8 cellular contexts compared by ENCODE assay signal in genomic region chr19:32693151-32694108, GRCh38. TPM values are rescaled to one million over a fixed set of nuclear protein-coding genes. Genes with fewer than 3 reads are reported as not detected.
DNase-seq lines count a peak whose midpoint lies in the region; ATAC-seq and TF ChIP-seq lines count a peak whose summit lies in the region.
"Not testable (repeated sequence)": the region's sequence is repeated elsewhere in the genome, so short reads cannot be mapped to it uniquely, and the experiment has no call there.

No MANE protein-coding gene starts in this region.

- H3K36me3 Mint-ChIP-seq in dendritic cell treated with granulocyte-macrophage colony-stimulating factor and Interleukin-4, amounts not matched to agents 40 ng/mL and 50 ng/mL, for 4 days (ENCODE audit: low read depth), result peaks cover 37% of the 10 kb centered on the region

- peak overlapping the region; percentile 94 for H3K27ac Mint-ChIP-seq in dendritic cell treated with granulocyte-macrophage colony-stimulating factor and Interleukin-4, amounts not matched to agents 40 ng/mL and 50 ng/mL, for 4 days

- not testable (repeated sequence) for H3K27ac ChIP-seq in SJCRH30
- H3K27ac ChIP-seq in gastrocnemius medialis, result peak overlapping the region; percentile 69 to 92 (median 83)
- peak overlapping the region in 1 of 4 donors; percentile 79 for H3K27ac ChIP-seq in tibial nerve

- not testable (repeated sequence) for H3K4me1 ChIP-seq in SJCRH30
- peaks cover 46 to 50% of the 10 kb centered on the region in 2 donors for H3K4me1 ChIP-seq in gastrocnemius medialis
- peaks cover 0 to 47% (median 7%) of the 10 kb centered on the region in 4 donors for H3K4me1 ChIP-seq in tibial nerve

- H3K27me3 Mint-ChIP-seq in dendritic cell treated with granulocyte-macrophage colony-stimulating factor and Interleukin-4, amounts not matched to agents 40 ng/mL and 50 ng/mL, for 4 days, result not testable (repeated sequence)

- peaks cover 76% of the 10 kb centered on the region for H3K4me1 Mint-ChIP-seq in dendritic cell treated with granulocyte-macrophage colony-stimulating factor and Interleukin-4, amounts not matched to agents 40 ng/mL and 50 ng/mL, for 4 days (ENCODE audit: low read depth)

- TF ChIP-seq POLR2A in gastrocnemius medialis (IDR thresholded peaks at IDR 0.05); tibial nerve (IDR thresholded peaks at IDR 0.05): not testable (repeated sequence)

- H3K4me3 ChIP-seq in SJCRH30 (peak overlapping the region; percentile 68), gastrocnemius medialis (peak overlapping the region; percentile 64 to 78 (median 66)), tibial nerve (peak overlapping the region; percentile 76 to 91 (median 79))

- not testable (repeated sequence) for H3K9me3 ChIP-seq in SJCRH30 (replicated peaks); gastrocnemius medialis; tibial nerve

- intact Hi-C loops in dendritic cell treated with granulocyte-macrophage colony-stimulating factor and Interleukin-4, amounts not matched to agents 40 ng/mL and 50 ng/mL, for 4 days (cut with micrococcal nuclease), result loop anchor here (5.0 to 10.0 kb wide), 2 partner anchors 96 to 281 kb away; partner anchors contain the start of genes CEP89 and FAAP24
- intact Hi-C loops in gastrocnemius medialis (cut with DNase I; ENCODE audit: low total_unique reads), result loop anchor here (5.0 kb wide), 3 partner anchors 41 to 111 kb away; partner anchors contain the start of gene PDCD5

- H3K27me3 ChIP-seq in SJCRH30, gastrocnemius medialis, tibial nerve: not testable (repeated sequence)

- ATAC-seq in gastrocnemius medialis, result not testable (repeated sequence)

- DNase-seq in COLO668 (lab: John Stamatoyannopoulos, UW; ENCODE audit: unreplicated experiment) (peak; percentile 10), KG1 (lab: John Stamatoyannopoulos, UW) (peak; percentile 66), SJCRH30 (peak; percentile 30 to 38), kidney tubule cell (ENCODE audit: low spot score) (peak; percentile 18)
- peak; percentile 44 for DNase-seq in activated T-cell treated with anti-CD3 and anti-CD28 coated beads, Interleukin-2, amount 50 U/mL, for 1 hour
- DNase-seq in gastrocnemius medialis; tibial nerve (ENCODE audit: low spot score in 2 of 2): not testable (repeated sequence)

- in situ Hi-C loops in gastrocnemius medialis (cut with MboI; ENCODE audit: low sequenced_read_pairs in 4 of 4), result loop anchor here in 1 of 4 donors (10.0 to 25.0 kb wide), 2 partner anchors 109 to 331 kb away; partner anchors contain the start of gene PDCD5

- not testable (repeated sequence) for TF ChIP-seq EP300 in tibial nerve (IDR thresholded peaks at IDR 0.05)

- 84 to 92% methylated on average over 20 of the region's 20 CpGs for WGBS in tibial nerve, 2 donors

- H3K4me3 Mint-ChIP-seq in dendritic cell treated with granulocyte-macrophage colony-stimulating factor and Interleukin-4, amounts not matched to agents 40 ng/mL and 50 ng/mL, for 4 days, result peak overlapping the region; percentile 86

- TF ChIP-seq CTCF in gastrocnemius medialis (IDR thresholded peaks at IDR 0.05 in 4 of 5, conservative IDR thresholded peaks at IDR 0.05 in 1 of 5); tibial nerve (IDR thresholded peaks at IDR 0.05): not testable (repeated sequence)

- H3K36me3 ChIP-seq in SJCRH30 (peaks cover 15% of the 10 kb centered on the region), tibial nerve (peaks cover 0 to 28% (median 0%) of the 10 kb centered on the region in 3 donors)
- not testable (repeated sequence) for H3K36me3 ChIP-seq in gastrocnemius medialis

- H3K9me3 Mint-ChIP-seq in dendritic cell treated with granulocyte-macrophage colony-stimulating factor and Interleukin-4, amounts not matched to agents 40 ng/mL and 50 ng/mL, for 4 days, result not testable (repeated sequence)

RNA-seq across cellular contexts. Expression of gene NUDT19, which starts 1.8 kb away (rescaled TPM):
- 21.0 and 21.7 TPM in 2 replicates for total RNA-seq in SJCRH30 (2014; rRNA removed; shearing (Covaris generic))
- total RNA-seq in gastrocnemius medialis (10 to 100 TPM; 28.8 to 34.8 (median 29.2) TPM), tibial nerve (1 to 10 TPM; 4.2 to 8.6 (median 5.8) TPM)

RNA-seq across cellular contexts. Expression of gene RGS9BP, which starts 17.8 kb away (rescaled TPM):
- total RNA-seq in SJCRH30 (2014; rRNA removed; shearing (Covaris generic)), result 0.18 and 0.38 TPM in 2 replicates
- 10 to 100 TPM in 1 of 4 donors, 1 to 10 TPM in 3; 3.9 to 10.6 (median 6.0) TPM for total RNA-seq in gastrocnemius medialis
- under 1 TPM in 3 of 4 donors, not detected in 1; 0.22 to 0.63 (median 0.60) TPM for total RNA-seq in tibial nerve

RNA-seq across cellular contexts. Expression of gene ANKRD27, which starts 18.4 kb away (rescaled TPM):
- 32.2 and 33.8 TPM in 2 replicates for total RNA-seq in SJCRH30 (2014; rRNA removed; shearing (Covaris generic))
- total RNA-seq in gastrocnemius medialis, result 10 to 100 TPM; 36.4 to 78.3 (median 53.5) TPM
- 10 to 100 TPM; 13.7 to 28.6 (median 23.5) TPM for total RNA-seq in tibial nerve

RNA-seq across cellular contexts. Expression of gene TDRD12, which starts 26.1 kb away (rescaled TPM):
- 0.18 and 0.26 TPM in 2 replicates for total RNA-seq in SJCRH30 (2014; rRNA removed; shearing (Covaris generic))
- total RNA-seq in gastrocnemius medialis, result 1 to 10 TPM in 1 of 4 donors, under 1 TPM in 3; 0.10 to 1.0 (median 0.37) TPM
- total RNA-seq in tibial nerve, result under 1 TPM in 3 of 4 donors, not detected in 1; under 0.01 to 0.30 (median 0.21) TPM
